Comparison of ENCODE assay signal across 8 cellular contexts in the genomic region with DNA sequence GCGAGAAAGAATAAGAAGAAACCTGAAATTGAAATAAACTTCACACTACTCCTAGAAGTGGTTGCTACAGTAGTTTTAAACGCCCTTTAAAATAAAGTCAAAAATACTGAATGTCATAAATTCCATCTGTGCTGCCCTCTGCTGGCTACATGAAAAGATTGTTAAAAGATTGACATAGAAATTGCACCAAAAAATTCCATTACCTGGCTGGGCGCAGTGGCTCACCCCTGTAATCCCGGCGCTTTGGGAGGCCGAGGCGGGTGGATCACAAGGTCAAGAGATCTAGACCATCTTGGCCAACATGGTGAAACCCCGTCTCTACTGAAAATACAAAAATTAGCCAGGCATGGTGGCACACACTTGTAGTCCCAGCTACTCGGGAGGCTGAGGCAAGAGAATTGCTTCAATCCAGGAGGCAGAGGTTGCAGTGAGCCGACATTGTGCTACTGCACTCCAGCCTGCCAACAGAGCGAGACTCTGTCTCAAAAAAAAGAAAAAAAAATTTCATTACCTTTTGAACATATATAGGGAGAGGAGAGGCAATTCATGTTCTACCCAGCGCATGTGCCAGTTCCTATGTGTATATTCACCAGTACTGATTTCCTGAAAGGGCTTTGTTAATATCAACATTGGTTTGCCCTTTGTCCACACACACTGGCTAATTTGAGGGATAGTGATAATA. TPM values are rescaled to one million over a fixed set of nuclear protein-coding genes. Genes with fewer than 3 reads are reported as not detected.
DNase-seq lines count a peak whose midpoint lies in the region; ATAC-seq lines count a peak whose summit lies in the region.

No MANE protein-coding gene starts in this region.

- no peaks in the 10 kb centered on the region for H3K27me3 Mint-ChIP-seq in activated T-helper 17 cell treated with anti-CD3 and anti-CD28 coated beads, Interleukin-2, amount 50 U/mL, for 72 hours

- peak overlapping the region; percentile 100 for H3K27ac Mint-ChIP-seq in activated T-helper 17 cell treated with anti-CD3 and anti-CD28 coated beads, Interleukin-2, amount 50 U/mL, for 72 hours

- H3K4me3 Mint-ChIP-seq in activated T-helper 17 cell treated with anti-CD3 and anti-CD28 coated beads, Interleukin-2, amount 50 U/mL, for 72 hours, result peak overlapping the region; percentile 84

- DNase-seq in NCI-H1417 (lab: John Stamatoyannopoulos, UW) (peak in 2 of 3 experiments; percentile 18 to 39), NCI-H1417 treated with DMSO at 0.1 percent for 48 hours (lab: John Stamatoyannopoulos, UW) (no peak), LoVo (ENCODE audit: low spot score) (peak; percentile 46), foreskin melanocyte (peak; percentile 24), T1000 (lab: John Stamatoyannopoulos, UW) (no peak)
- DNase-seq in stimulated activated CD4-positive, alpha-beta T cell treated with anti-CD3 and anti-CD28 coated beads, Interleukin-2, amount 100 ng/mL, for 24 hours, result peak; percentile 43 to 69

- peaks cover 70% of the 10 kb centered on the region for H3K4me1 Mint-ChIP-seq in activated T-helper 17 cell treated with anti-CD3 and anti-CD28 coated beads, Interleukin-2, amount 50 U/mL, for 72 hours

- H3K9me3 Mint-ChIP-seq in activated T-helper 17 cell treated with anti-CD3 and anti-CD28 coated beads, Interleukin-2, amount 50 U/mL, for 72 hours, result no peaks in the 10 kb centered on the region

- peaks cover 79% of the 10 kb centered on the region for H3K36me3 Mint-ChIP-seq in activated T-helper 17 cell treated with anti-CD3 and anti-CD28 coated beads, Interleukin-2, amount 50 U/mL, for 72 hours (ENCODE audit: low read depth)

- ATAC-seq in activated T-helper 17 cell treated with anti-CD3 and anti-CD28 coated beads, Interleukin-2, amount 50 U/mL, for 72 hours (replicated peaks), result no peak
- no peak for ATAC-seq in GM21526 (IDR thresholded peaks at IDR 0.05; ENCODE audit: low FRiP score, unreplicated experiment)

RNA-seq across cellular contexts. Expression of gene CYTH1, which starts 36.5 kb away (rescaled TPM):
- total RNA-seq in activated T-helper 17 cell treated with anti-CD3 and anti-CD28 coated beads, Interleukin-2, amount 50 U/mL, for 72 hours, result 100 to 1,000 TPM; 173 to 195 TPM

Comparison
In these comparisons a context has a peak if more than half of its experiments do, and no peak if none do; other contexts are left out.
1. DNase-seq: peak in NCI-H1417 (2 of 3), LoVo (single experiment), foreskin melanocyte (single experiment) and stimulated activated CD4-positive, alpha-beta T cell treated with anti-CD3 and anti-CD28 coated beads, Interleukin-2, amount 100 ng/mL, for 24 hours (2 of 2); none in NCI-H1417 treated with DMSO at 0.1 percent for 48 hours (single experiment) and T1000 (single experiment).